8 cellular contexts compared by ENCODE assay signal in the genomic region with DNA sequence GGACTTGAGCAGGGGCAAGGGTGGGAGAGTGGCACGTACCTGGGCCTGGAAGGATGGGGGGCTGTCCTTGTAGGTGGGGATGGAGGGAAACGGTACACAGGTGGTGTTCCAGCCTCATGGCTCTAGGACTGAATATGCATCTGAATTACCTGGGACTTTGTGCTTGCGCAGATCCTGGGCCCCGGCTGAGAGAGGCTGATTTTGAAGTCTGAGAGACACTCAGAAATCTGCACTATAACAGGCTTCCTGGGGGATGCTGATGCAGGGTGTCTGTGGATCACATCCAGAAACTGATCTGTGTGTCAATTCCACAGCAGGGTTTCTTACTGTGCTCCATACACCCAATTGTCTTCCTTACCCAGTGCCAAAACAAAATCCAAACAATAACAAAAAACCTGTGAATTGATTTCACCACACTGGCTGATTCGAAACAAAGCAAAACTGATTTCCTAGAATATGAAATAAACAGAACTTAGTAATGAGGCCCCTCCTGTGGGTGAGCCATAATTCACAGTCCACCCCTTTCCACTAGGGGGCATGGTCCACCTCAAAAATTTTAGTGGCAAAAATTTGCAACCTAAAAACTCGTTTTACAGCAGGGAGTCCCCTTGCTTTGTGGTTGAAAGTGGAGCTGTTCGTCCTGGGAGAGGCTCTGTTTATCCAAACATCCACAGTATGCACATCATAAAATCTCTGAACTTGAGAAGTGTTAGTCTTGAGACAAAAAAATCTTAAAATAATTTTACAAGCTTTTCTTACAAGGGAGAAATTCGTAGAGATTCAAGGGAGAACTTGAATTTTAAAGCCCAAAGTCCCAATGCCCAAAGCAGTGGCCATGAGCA. TPM values are rescaled to one million over a fixed set of nuclear protein-coding genes. Genes with fewer than 3 reads are reported as not detected.
DNase-seq lines count a peak whose midpoint lies in the region; ATAC-seq and TF ChIP-seq lines count a peak whose summit lies in the region.

No MANE protein-coding gene starts in this region.

- H3K79me2 ChIP-seq in OCI-LY7 (ENCODE audit: insufficient read depth, low read depth, low read length): no peaks in the 10 kb centered on the region
- H3K79me2 ChIP-seq in osteoblast (ENCODE audit: insufficient read depth, low read length): no peaks in the 10 kb centered on the region

- intact Hi-C loops in OCI-LY7 (cut with micrococcal nuclease; ENCODE audit: unreplicated experiment): loop anchor here (1.0 to 2.0 kb wide), 4 partner anchors 36 to 223 kb away; no protein-coding TSS in a partner anchor

- no peaks in the 10 kb centered on the region for H3K27me3 ChIP-seq in osteoblast (ENCODE audit: insufficient read depth, low read length)

- H3K9me3 ChIP-seq in OCI-LY7 (ENCODE audit: low read length) (peaks cover 8% of the 10 kb centered on the region; the same call in 1 of the 2 replicates), osteoblast (ENCODE audit: low read depth, low read length) (no peaks in the 10 kb centered on the region)

- H3K36me3 Mint-ChIP-seq in type B pancreatic cell: no peaks in the 10 kb centered on the region

- no peaks in the 10 kb centered on the region for H3K27me3 Mint-ChIP-seq in type B pancreatic cell

- no peak for ATAC-seq in HG03095 (IDR thresholded peaks at IDR 0.05; ENCODE audit: unreplicated experiment)

- no peaks in the 10 kb centered on the region; the same call in 1 of the 2 replicates for H3K36me3 ChIP-seq in OCI-LY7 (ENCODE audit: insufficient read depth, low read length)
- no peaks in the 10 kb centered on the region for H3K36me3 ChIP-seq in osteoblast (ENCODE audit: insufficient read depth, low read length)

- H2AFZ ChIP-seq in OCI-LY7 (ENCODE audit: low read length): peak overlapping the region; percentile 60
- H2AFZ ChIP-seq in osteoblast (ENCODE audit: low read length): no peak overlapping the region

- H3K4me3 ChIP-seq in OCI-LY7 (ENCODE audit: low read depth, low read length, poor library complexity, severe bottlenecking): no peak overlapping the region
- H3K4me3 ChIP-seq in fibroblast of villous mesenchyme (ENCODE audit: low read depth, low read length): no peak overlapping the region
- H3K4me3 ChIP-seq in osteoblast (ENCODE audit: insufficient read depth, low read length): no peak overlapping the region

- POLR2A ChIA-PET in OCI-LY7 (lab: Charles Lee): interaction anchor here (0.9 kb wide), 1 partner anchor 47 kb away, joined by 3 read pairs; no protein-coding TSS in a partner anchor

- H3K4me1 Mint-ChIP-seq in type B pancreatic cell (ENCODE audit: unreplicated experiment): peaks cover 19% of the 10 kb centered on the region

- CTCF ChIA-PET in OCI-LY7 (lab: Charles Lee; ENCODE audit: unreplicated experiment): interaction anchor here (0.6 kb wide), 1 partner anchor 32 kb away, joined by 6 read pairs; a partner anchor contains a TSS

- TF ChIP-seq CTCF in OCI-LY7 (conservative IDR thresholded peaks at IDR 0.05; ENCODE audit: low read length): peak; percentile 96
- TF ChIP-seq CTCF in fibroblast of villous mesenchyme (IDR thresholded peaks at IDR 0.05; ENCODE audit: insufficient read depth, low read depth, low read length): peak; percentile 83
- TF ChIP-seq CTCF in osteoblast (IDR thresholded peaks at IDR 0.05; ENCODE audit: extremely low read depth, low read depth, low read length): peak; percentile 88
- TF ChIP-seq CTCF in type B pancreatic cell (conservative IDR thresholded peaks at IDR 0.05): peak; percentile 77

- peak overlapping the region; percentile 35 for H3K4me2 ChIP-seq in OCI-LY7 (ENCODE audit: low read length)
- H3K4me2 ChIP-seq in osteoblast (ENCODE audit: insufficient read depth, low read length): no peak overlapping the region

- H4K20me1 ChIP-seq in OCI-LY7 (ENCODE audit: insufficient read depth, low read length) (no peaks in the 10 kb centered on the region), osteoblast (ENCODE audit: insufficient read depth, low read length) (no peaks in the 10 kb centered on the region)

- no peak overlapping the region for H3K27ac ChIP-seq in OCI-LY7 (ENCODE audit: low read depth, low read length, poor library complexity, severe bottlenecking)
- no peak overlapping the region for H3K27ac ChIP-seq in osteoblast (ENCODE audit: low read depth, low read length)

- H3K4me3 Mint-ChIP-seq in type B pancreatic cell: no peak overlapping the region

- peaks cover 10% of the 10 kb centered on the region for H3K9me3 Mint-ChIP-seq in type B pancreatic cell

- H3K27ac Mint-ChIP-seq in type B pancreatic cell: no peak overlapping the region

- BruUV-seq in OCI-LY7 (replicated peaks; lab: Mats Ljungman, UMichigan): no TSS peak

- DNase-seq in NOMO-1 (lab: John Stamatoyannopoulos, UW; ENCODE audit: unreplicated experiment in 2 of 2): peak; percentile 7 to 31
- DNase-seq in NOMO-1 treated with dmso at 0.1 percent for 144 hours (lab: John Stamatoyannopoulos, UW; ENCODE audit: unreplicated experiment): no peak
- peak; percentile 77 for DNase-seq in OCI-LY7 (ENCODE audit: low spot score)
- peak; percentile 16 to 30 for DNase-seq in activated T-helper 1 cell treated with anti-CD3 and anti-CD28 coated beads, Interleukin-2, amount 50 U/mL, for 16 hours (ENCODE audit: low read depth in 1 of 2, low spot score in 1 of 2)
- DNase-seq in fibroblast of villous mesenchyme (ENCODE audit: low read depth): peak; percentile 78
- peak; percentile 77 for DNase-seq in osteoblast (ENCODE audit: insufficient read length, low spot score, missing footprints)
- no peak for DNase-seq in type B pancreatic cell (ENCODE audit: extremely low spot score, unreplicated experiment)

- no peaks in the 10 kb centered on the region for H3K9me2 ChIP-seq in OCI-LY7 (ENCODE audit: insufficient read depth, low read length)

- H3K4me1 ChIP-seq in OCI-LY7 (ENCODE audit: insufficient read depth, low read length, poor library complexity, severe bottlenecking) (peaks cover 23% of the 10 kb centered on the region), osteoblast (ENCODE audit: insufficient read depth, low read length) (peaks cover 8% of the 10 kb centered on the region)

RNA-seq across cellular contexts. Expression of a gene that starts 32.0 kb away (rescaled TPM):
- 4.2 and 7.3 TPM in 2 replicates for total RNA-seq in OCI-LY7 (2014; rRNA removed; shearing (Covaris generic))
- total RNA-seq in OCI-LY7 (2022) (5.5 and 5.6 TPM in 2 replicates), fibroblast of villous mesenchyme (13.9 and 15.5 TPM in 2 replicates), osteoblast (17.4 and 19.7 TPM in 2 replicates), type B pancreatic cell (ENCODE audit: low replicate concordance) (38.2 and 55.1 TPM in 2 replicates)

Comparison
In these comparisons a context has a peak if more than half of its experiments do, and no peak if none do; other contexts are left out.
1. DNase-seq: peak in NOMO-1 (2 of 2), OCI-LY7 (single experiment), activated T-helper 1 cell treated with anti-CD3 and anti-CD28 coated beads, Interleukin-2, amount 50 U/mL, for 16 hours (2 of 2), fibroblast of villous mesenchyme (single experiment) and osteoblast (single experiment); none in NOMO-1 treated with dmso at 0.1 percent for 144 hours (single experiment) and type B pancreatic cell (single experiment).
2. Peak in every context shown above with its lines, with median percentiles within 50 percentile points of each other: CTCF ChIP-seq.